Comparison of ENCODE assay signal across 8 cellular contexts in genomic region chr1:53956308-53957168, GRCh38. TPM values are rescaled to one million over a fixed set of nuclear protein-coding genes. Genes with fewer than 3 reads are reported as not detected.
DNase-seq lines count a peak whose midpoint lies in the region; ATAC-seq and TF ChIP-seq lines count a peak whose summit lies in the region.

No MANE protein-coding gene starts in this region.

- ATAC-seq in upper lobe of right lung (peak; percentile 67), HG02588 (IDR thresholded peaks at IDR 0.05; ENCODE audit: unreplicated experiment) (no peak), esophagus mucosa (no peak)

- no peak overlapping the region for H3K4me3 Mint-ChIP-seq in activated naive CD4-positive, alpha-beta T cell treated with anti-CD3 and anti-CD28 coated beads for 36 hours

- peak overlapping the region; percentile 20 for H3K4me3 ChIP-seq in fibroblast of villous mesenchyme (ENCODE audit: low read depth, low read length)
- H3K4me3 ChIP-seq in upper lobe of right lung = no peak overlapping the region

- H3K9me3 ChIP-seq in upper lobe of right lung = no peaks in the 10 kb centered on the region

- no peak for DNase-seq in activated naive CD4-positive, alpha-beta T cell treated with anti-CD3 and anti-CD28 coated beads for 36 hours
- DNase-seq in activated naive CD4-positive, alpha-beta T cell treated with anti-CD3 and anti-CD28 coated beads, Interleukin-2, amount 50 U/mL, for 16 hours = no peak
- DNase-seq in NCI-H748 treated with DMSO at 0.1 percent for 48 hours (lab: John Stamatoyannopoulos, UW) (peak; percentile 96), fibroblast of villous mesenchyme (ENCODE audit: low read depth) (peak; percentile 71), upper lobe of right lung (no peak), OCI-M2 (lab: John Stamatoyannopoulos, UW; ENCODE audit: unreplicated experiment) (no peak)

- CTCF ChIA-PET in activated naive CD4-positive, alpha-beta T cell treated with anti-CD3 and anti-CD28 coated beads for 36 hours (lab: Charles Lee) = interaction anchor here (1.2 to 1.4 kb wide), 4 partner anchors 8 to 96 kb away, joined by 3 to 7 read pairs (median 4); no protein-coding TSS in a partner anchor

- no peaks in the 10 kb centered on the region for H3K27me3 Mint-ChIP-seq in activated naive CD4-positive, alpha-beta T cell treated with anti-CD3 and anti-CD28 coated beads for 36 hours (ENCODE audit: low read depth)

- peak overlapping the region; percentile 28 for H3K27ac ChIP-seq in upper lobe of right lung

- H3K9me3 Mint-ChIP-seq in activated naive CD4-positive, alpha-beta T cell treated with anti-CD3 and anti-CD28 coated beads for 36 hours = no peaks in the 10 kb centered on the region

- H3K27ac Mint-ChIP-seq in activated naive CD4-positive, alpha-beta T cell treated with anti-CD3 and anti-CD28 coated beads for 36 hours = peak overlapping the region; percentile 56

- intact Hi-C loops in activated naive CD4-positive, alpha-beta T cell treated with anti-CD3 and anti-CD28 coated beads for 36 hours (cut with micrococcal nuclease) = no loop called here
- intact Hi-C loops in upper lobe of right lung (cut with DNase I) = no loop called here

- peaks cover 15% of the 10 kb centered on the region for H3K4me1 ChIP-seq in upper lobe of right lung

- TF ChIP-seq CTCF in fibroblast of villous mesenchyme (IDR thresholded peaks at IDR 0.05; ENCODE audit: insufficient read depth, low read depth, low read length) (no peak), upper lobe of right lung (IDR thresholded peaks at IDR 0.05) (no peak)

- H3K36me3 Mint-ChIP-seq in activated naive CD4-positive, alpha-beta T cell treated with anti-CD3 and anti-CD28 coated beads for 36 hours (ENCODE audit: low read depth) = peaks cover 5% of the 10 kb centered on the region

- H3K27me3 ChIP-seq in upper lobe of right lung = no peaks in the 10 kb centered on the region

- H3K4me1 Mint-ChIP-seq in activated naive CD4-positive, alpha-beta T cell treated with anti-CD3 and anti-CD28 coated beads for 36 hours (ENCODE audit: low read depth) = peaks cover 11% of the 10 kb centered on the region

- H3K36me3 ChIP-seq in upper lobe of right lung = peaks cover 56% of the 10 kb centered on the region

RNA-seq across cellular contexts. Expression of gene LRRC42, which starts 10.4 kb away (rescaled TPM):
- 10 to 100 TPM; 19.9 to 21.3 TPM for total RNA-seq in activated naive CD4-positive, alpha-beta T cell treated with anti-CD3 and anti-CD28 coated beads for 36 hours
- total RNA-seq in fibroblast of villous mesenchyme (39.0 and 47.1 TPM in 2 replicates), upper lobe of right lung (18.1 TPM), esophagus mucosa (20.0 TPM)

RNA-seq across cellular contexts. Expression of gene IFT25, which starts 11.0 kb away (rescaled TPM):
- 10 to 100 TPM; 46.2 to 48.7 TPM for total RNA-seq in activated naive CD4-positive, alpha-beta T cell treated with anti-CD3 and anti-CD28 coated beads for 36 hours
- total RNA-seq in fibroblast of villous mesenchyme = 23.5 and 30.2 TPM in 2 replicates
- 16.8 TPM for total RNA-seq in upper lobe of right lung
- total RNA-seq in esophagus mucosa = 15.6 TPM

Comparison
In these comparisons a context has a peak if more than half of its experiments do, and no peak if none do; other contexts are left out.
1. DNase-seq: peak in NCI-H748 treated with DMSO at 0.1 percent for 48 hours (single experiment) and fibroblast of villous mesenchyme (single experiment); none in activated naive CD4-positive, alpha-beta T cell treated with anti-CD3 and anti-CD28 coated beads for 36 hours (single experiment), activated naive CD4-positive, alpha-beta T cell treated with anti-CD3 and anti-CD28 coated beads, Interleukin-2, amount 50 U/mL, for 16 hours (single experiment), upper lobe of right lung (single experiment) and OCI-M2 (single experiment).